9 cellular contexts compared by ENCODE assay signal in genomic region chr4:38785901-38786402, GRCh38. TPM values are rescaled to one million over a fixed set of nuclear protein-coding genes. Genes with fewer than 3 reads are reported as not detected.
DNase-seq lines count a peak whose midpoint lies in the region; ATAC-seq, FAIRE-seq and TF ChIP-seq lines count a peak whose summit lies in the region.
"Had no signal": no experiment of that assay in that cellular context is flagged by ENCODE, and none has a peak within 500 bp of the region (broad histone marks: within the 10 kb centered on the region; RNA-seq: fewer than 3 reads in every experiment).

No MANE protein-coding gene starts in this region.

- peak; percentile 44 for ATAC-seq in GM21390 (IDR thresholded peaks at IDR 0.05; ENCODE audit: unreplicated experiment)
- peak; percentile 49 for ATAC-seq in HG03521 (IDR thresholded peaks at IDR 0.05; ENCODE audit: unreplicated experiment)

- FAIRE-seq in GM12891 (lab: Jason Lieb, UNC) = peak; percentile 71

- no peak for TF ChIP-seq POLR2A in GM12891 (IDR thresholded peaks at IDR 0.05; ENCODE audit: low read depth, low read length)

- DNase-seq in GM12891 (ENCODE audit: insufficient read length, low spot score) (no peak), hippocampal formation (lab: John Stamatoyannopoulos, UW) (peak; percentile 11 to 32), NCI-H526 (lab: John Stamatoyannopoulos, UW) (no peak), NCI-H1417 (lab: John Stamatoyannopoulos, UW) (no peak), NCI-H1436 treated with DMSO at 0.1 percent for 48 hours (lab: John Stamatoyannopoulos, UW) (no peak), inferior parietal cortex (ENCODE audit: extremely low spot score) (no peak)

TF ChIP-seq in GM12891, 5 proteins besides CTCF, POLR2A, EP300 and RAD21:
- TF ChIP-seq POU2F2 (IDR thresholded peaks at IDR 0.05; ENCODE audit: low read depth, low read length) (no peak), TAF1 (IDR thresholded peaks at IDR 0.05; ENCODE audit: low read depth, low read length) (no peak), SPI1 (IDR thresholded peaks at IDR 0.05; ENCODE audit: low read depth, low read length) (peak; percentile 85), PAX5 (IDR thresholded peaks at IDR 0.05; ENCODE audit: insufficient read depth, low read length, severe bottlenecking) (no peak)

RNA-seq across cellular contexts. Expression of gene TLR10, which starts 3.2 kb away (rescaled TPM):
- polyA plus RNA-seq in GM12891 (2012; ENCODE audit: low read depth, missing spikeins) = 52.6 TPM
- polyA plus RNA-seq: cardiac muscle cell had no signal

RNA-seq across cellular contexts. Expression of gene TLR1, which starts 18.6 kb away (rescaled TPM):
- 24.5 TPM for polyA plus RNA-seq in GM12891 (2012; ENCODE audit: low read depth, missing spikeins)
- polyA plus RNA-seq: cardiac muscle cell had no signal

Comparison
In these comparisons a context has a peak if more than half of its experiments do, and no peak if none do; other contexts are left out.
1. DNase-seq: peak in hippocampal formation (2 of 2); none in GM12891 (single experiment), NCI-H526 (0 of 2), NCI-H1417 (0 of 3), NCI-H1436 treated with DMSO at 0.1 percent for 48 hours (single experiment) and inferior parietal cortex (single experiment).